ENCODE assay signal across 10 cellular contexts in the genomic region with DNA sequence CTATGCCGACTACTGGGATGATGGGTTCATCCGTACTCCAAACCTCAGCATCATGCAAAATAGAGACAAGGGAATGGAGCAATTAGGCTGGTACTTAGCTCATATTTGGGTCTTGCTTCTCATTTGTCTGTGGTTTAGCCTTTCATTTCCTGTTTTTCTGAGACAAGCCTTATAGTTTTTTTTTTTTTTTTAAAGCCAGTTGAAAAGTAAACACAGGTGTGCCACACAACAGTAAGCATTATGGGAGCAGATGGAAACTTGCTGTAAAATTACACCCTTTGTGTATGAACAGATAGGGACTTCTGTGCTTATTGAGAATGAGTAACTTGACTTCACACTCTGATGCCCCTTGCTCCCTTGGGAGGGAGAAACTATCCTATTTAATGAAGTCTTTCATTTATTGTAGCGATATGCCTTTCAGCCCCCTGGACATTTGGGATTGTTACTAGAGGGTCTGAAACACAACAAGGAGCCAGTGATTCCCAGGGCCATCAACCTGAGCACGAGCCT. TPM values are rescaled to one million over a fixed set of nuclear protein-coding genes. Genes with fewer than 3 reads are reported as not detected.
DNase-seq lines count a peak whose midpoint lies in the region; ATAC-seq and TF ChIP-seq lines count a peak whose summit lies in the region.
"Had no signal": no experiment of that assay in that cellular context is flagged by ENCODE, and none has a peak within 500 bp of the region (broad histone marks: within the 10 kb centered on the region; RNA-seq: fewer than 3 reads in every experiment).

No MANE protein-coding gene starts in this region.

- H3K4me3 ChIP-seq in suprapubic skin (no peak overlapping the region), H7 (ENCODE audit: insufficient read depth, low read depth, low read length) (no peak overlapping the region)

- no peaks in the 10 kb centered on the region for H3K36me3 Mint-ChIP-seq in endothelial cell (ENCODE audit: low read depth, unreplicated experiment)

- peak; percentile 73 for ATAC-seq in GM18861 (IDR thresholded peaks at IDR 0.05; ENCODE audit: unreplicated experiment)
- peak; percentile 62 for ATAC-seq in HG02870 (IDR thresholded peaks at IDR 0.05; ENCODE audit: unreplicated experiment)
- peak; percentile 75 for ATAC-seq in left colon

- H3K27me3 Mint-ChIP-seq in endothelial cell (ENCODE audit: unreplicated experiment): peaks cover 2% of the 10 kb centered on the region

- TF ChIP-seq EP300 in suprapubic skin (IDR thresholded peaks at IDR 0.05): no peak

- 88% methylated on average over 4 of the region's 4 CpGs for WGBS in suprapubic skin

- H3K4me1 Mint-ChIP-seq in endothelial cell (ENCODE audit: unreplicated experiment): no peaks in the 10 kb centered on the region

- no peak overlapping the region for H3K27ac Mint-ChIP-seq in endothelial cell (ENCODE audit: unreplicated experiment)

- H3K4me1 ChIP-seq in suprapubic skin: peaks cover 4% of the 10 kb centered on the region
- H3K4me1 ChIP-seq: parathyroid adenoma had no signal

- H3K27me3 ChIP-seq in suprapubic skin: no peaks in the 10 kb centered on the region
- no peaks in the 10 kb centered on the region for H3K27me3 ChIP-seq in H7 (ENCODE audit: control insufficient read depth, insufficient read depth, low read length)

- H3K27ac ChIP-seq in suprapubic skin: no peak overlapping the region
- H3K27ac ChIP-seq: parathyroid adenoma had no signal

- H3K9me3 ChIP-seq in suprapubic skin: no peaks in the 10 kb centered on the region

- H3K36me3 ChIP-seq in suprapubic skin: no peaks in the 10 kb centered on the region
- no peaks in the 10 kb centered on the region for H3K36me3 ChIP-seq in H7 (replicated peaks; ENCODE audit: control insufficient read depth, insufficient read depth, low read length)

- no peaks in the 10 kb centered on the region for H3K9me3 Mint-ChIP-seq in endothelial cell (ENCODE audit: unreplicated experiment)

- peak; percentile 92 for DNase-seq in NCI-H146 treated with DMSO at 0.1 percent for 48 hours (lab: John Stamatoyannopoulos, UW; ENCODE audit: unreplicated experiment)
- peak in 1 of 2 donors; percentile 26 for DNase-seq in left colon
- no peak for DNase-seq in suprapubic skin (ENCODE audit: low spot score in 2 of 2)
- no peak for DNase-seq in H7
- DNase-seq in endothelial cell (ENCODE audit: low spot score): no peak
- no peak for DNase-seq in NCI-H226

- TF ChIP-seq CTCF in suprapubic skin (IDR thresholded peaks at IDR 0.05) (no peak), endothelial cell (IDR thresholded peaks at IDR 0.05; ENCODE audit: unreplicated experiment) (no peak)

- intact Hi-C loops in left colon (cut with DNase I, micrococcal nuclease): no loop called here

- no peak for TF ChIP-seq POLR2A in suprapubic skin (IDR thresholded peaks at IDR 0.05)

- H3K4me3 Mint-ChIP-seq in endothelial cell (ENCODE audit: unreplicated experiment): no peak overlapping the region

RNA-seq across cellular contexts. Expression of a gene that starts 13.7 kb away (rescaled TPM):
- total RNA-seq in left colon (10 to 100 TPM; 27.4 to 36.2 TPM), suprapubic skin (10 to 100 TPM in 3 of 4 donors, 1 to 10 TPM in 1; 6.0 to 15.6 (median 13.5) TPM), endothelial cell (ENCODE audit: unreplicated experiment) (not detected)
- 0.22 and 0.66 TPM in 2 replicates for total RNA-seq in H7 (2014; rRNA removed; shearing (Covaris generic))
- total RNA-seq: HT1080 had no signal
